ENCODE assay signal across 23 cellular contexts in genomic region chr9:132753593-132753880, GRCh38.
"Had no signal": no experiment of that assay in that cellular context is flagged by ENCODE, and none has a peak within 500 bp of the region (broad histone marks: within the 10 kb centered on the region; RNA-seq: fewer than 3 reads in every experiment).

No MANE protein-coding gene starts in this region.

- H3K4me2 ChIP-seq: hepatocyte had no signal

- H3K27ac ChIP-seq: brain microvascular endothelial cell, gastroesophageal sphincter, hepatocyte, right lobe of liver, skin epidermis had no signal

- H3K27me3 Mint-ChIP-seq: stimulated activated memory B cell treated with anti-CD40 and anti-IgM and Interleukin-4, amounts not matched to agents 10 μg/mL and 1 μg/mL and 100 μg/mL, for 72 hours had no signal

- H3K4me3 Mint-ChIP-seq: activated B cell treated with CpG ODN at 0.5 μM for 24 hours; activated CD8-positive, alpha-beta T cell treated with anti-CD3 and anti-CD28 coated beads, Interleukin-2, amount 10 ng/mL, durations not matched to agents 7 days and 5 days; activated naive CD4-positive, alpha-beta T cell treated with anti-CD3 and anti-CD28 coated beads, Interleukin-2, amount 10 ng/mL, durations not matched to agents 7 days and 5 days; activated naive CD8-positive, alpha-beta T cell treated with anti-CD3 and anti-CD28 coated beads, Interleukin-2, amount 10 ng/mL, durations not matched to agents 7 days and 5 days; mesothelial cell of epicardium; naive thymus-derived CD4-positive, alpha-beta T cell; stimulated activated memory B cell treated with anti-CD40 and anti-IgM and Interleukin-4, amounts not matched to agents 10 μg/mL and 1 μg/mL and 100 μg/mL, for 72 hours; stimulated activated naive CD8-positive, alpha-beta T cell treated with anti-CD3 and anti-CD28 coated beads, Interleukin-15, amount 100 ng/mL, for 72 hours; T-cell; T-helper 2 cell treated with Interferon-gamma antibody and Interleukin-4, amounts not matched to agents 5 μg/mL and 100 μg/mL, for 36 hours; type B pancreatic cell had no signal

- H3K27ac Mint-ChIP-seq: activated B cell treated with CpG ODN at 0.5 μM for 24 hours; activated CD8-positive, alpha-beta T cell treated with anti-CD3 and anti-CD28 coated beads, Interleukin-2, amount 10 ng/mL, durations not matched to agents 7 days and 5 days; activated naive CD4-positive, alpha-beta T cell treated with anti-CD3 and anti-CD28 coated beads, Interleukin-2, amount 10 ng/mL, durations not matched to agents 7 days and 5 days; activated naive CD8-positive, alpha-beta T cell treated with anti-CD3 and anti-CD28 coated beads, Interleukin-2, amount 10 ng/mL, durations not matched to agents 7 days and 5 days; mesothelial cell of epicardium; naive thymus-derived CD4-positive, alpha-beta T cell; progenitor cell of endocrine pancreas; stimulated activated memory B cell treated with anti-CD40 and anti-IgM and Interleukin-4, amounts not matched to agents 10 μg/mL and 1 μg/mL and 100 μg/mL, for 72 hours; stimulated activated naive CD8-positive, alpha-beta T cell treated with anti-CD3 and anti-CD28 coated beads, Interleukin-15, amount 100 ng/mL, for 72 hours; T-cell; T-helper 2 cell treated with Interferon-gamma antibody and Interleukin-4, amounts not matched to agents 5 μg/mL and 100 μg/mL, for 36 hours; type B pancreatic cell had no signal

- H3K4me1 Mint-ChIP-seq: activated B cell treated with CpG ODN at 0.5 μM for 24 hours; activated naive CD4-positive, alpha-beta T cell treated with anti-CD3 and anti-CD28 coated beads, Interleukin-2, amount 10 ng/mL, durations not matched to agents 7 days and 5 days; activated naive CD8-positive, alpha-beta T cell treated with anti-CD3 and anti-CD28 coated beads, Interleukin-2, amount 10 ng/mL, durations not matched to agents 7 days and 5 days; naive thymus-derived CD4-positive, alpha-beta T cell; stimulated activated memory B cell treated with anti-CD40 and anti-IgM and Interleukin-4, amounts not matched to agents 10 μg/mL and 1 μg/mL and 100 μg/mL, for 72 hours; stimulated activated naive CD8-positive, alpha-beta T cell treated with anti-CD3 and anti-CD28 coated beads, Interleukin-15, amount 100 ng/mL, for 72 hours; T-cell had no signal

- DNase-seq: activated B cell treated with CpG ODN at 0.5 μM for 24 hours; activated CD8-positive, alpha-beta T cell treated with anti-CD3 and anti-CD28 coated beads, Interleukin-2, amount 10 ng/mL, durations not matched to agents 7 days and 5 days; activated gamma-delta T cell; activated naive CD4-positive, alpha-beta T cell treated with anti-CD3 and anti-CD28 coated beads, Interleukin-2, amount 10 ng/mL, durations not matched to agents 7 days and 5 days; activated naive CD8-positive, alpha-beta T cell treated with anti-CD3 and anti-CD28 coated beads, Interleukin-2, amount 10 ng/mL, durations not matched to agents 7 days and 5 days; brain microvascular endothelial cell; caudate nucleus; dermis blood vessel endothelial cell; effector CD4-positive, alpha-beta T cell; naive thymus-derived CD4-positive, alpha-beta T cell; stimulated activated CD4-positive, alpha-beta T cell treated with anti-CD3 and anti-CD28 coated beads, Interleukin-4, amount 100 ng/mL, for 4 hours; stimulated activated CD8-positive, alpha-beta memory T cell treated with anti-CD3 and anti-CD28 coated beads, Interleukin-4, amount 100 ng/mL, for 48 hours; stimulated activated naive CD8-positive, alpha-beta T cell treated with anti-CD3 and anti-CD28 coated beads, Interleukin-15, amount 100 ng/mL, for 72 hours had no signal

- H3K36me3 Mint-ChIP-seq: activated naive CD4-positive, alpha-beta T cell treated with anti-CD3 and anti-CD28 coated beads, Interleukin-2, amount 10 ng/mL, durations not matched to agents 7 days and 5 days; activated naive CD8-positive, alpha-beta T cell treated with anti-CD3 and anti-CD28 coated beads, Interleukin-2, amount 10 ng/mL, durations not matched to agents 7 days and 5 days; mesothelial cell of epicardium; naive thymus-derived CD4-positive, alpha-beta T cell; stimulated activated memory B cell treated with anti-CD40 and anti-IgM and Interleukin-4, amounts not matched to agents 10 μg/mL and 1 μg/mL and 100 μg/mL, for 72 hours; T-cell; type B pancreatic cell had no signal

- ATAC-seq: activated CD8-positive, alpha-beta T cell treated with anti-CD3 and anti-CD28 coated beads, Interleukin-2, amount 10 ng/mL, durations not matched to agents 7 days and 5 days; gastroesophageal sphincter; naive thymus-derived CD4-positive, alpha-beta T cell; right lobe of liver; stimulated activated memory B cell treated with anti-CD40 and anti-IgM and Interleukin-4, amounts not matched to agents 10 μg/mL and 1 μg/mL and 100 μg/mL, for 72 hours; stimulated activated naive CD8-positive, alpha-beta T cell treated with anti-CD3 and anti-CD28 coated beads, Interleukin-15, amount 100 ng/mL, for 72 hours; T-cell had no signal

- H3K36me3 ChIP-seq: brain microvascular endothelial cell, gastroesophageal sphincter, right lobe of liver had no signal

- H3K9me3 ChIP-seq: gastroesophageal sphincter, right lobe of liver had no signal

- H3K4me3 ChIP-seq: gastroesophageal sphincter, hepatocyte, right lobe of liver, skin epidermis had no signal

- H2AFZ ChIP-seq: hepatocyte had no signal

- H3K27me3 ChIP-seq: brain microvascular endothelial cell, hepatocyte, right lobe of liver had no signal

- H3K9me3 Mint-ChIP-seq: activated B cell treated with CpG ODN at 0.5 μM for 24 hours; activated naive CD4-positive, alpha-beta T cell treated with anti-CD3 and anti-CD28 coated beads, Interleukin-2, amount 10 ng/mL, durations not matched to agents 7 days and 5 days; activated naive CD8-positive, alpha-beta T cell treated with anti-CD3 and anti-CD28 coated beads, Interleukin-2, amount 10 ng/mL, durations not matched to agents 7 days and 5 days; mesothelial cell of epicardium; naive thymus-derived CD4-positive, alpha-beta T cell; stimulated activated memory B cell treated with anti-CD40 and anti-IgM and Interleukin-4, amounts not matched to agents 10 μg/mL and 1 μg/mL and 100 μg/mL, for 72 hours; stimulated activated naive CD8-positive, alpha-beta T cell treated with anti-CD3 and anti-CD28 coated beads, Interleukin-15, amount 100 ng/mL, for 72 hours; T-cell; T-helper 2 cell treated with Interferon-gamma antibody and Interleukin-4, amounts not matched to agents 5 μg/mL and 100 μg/mL, for 36 hours; type B pancreatic cell had no signal

- H3K79me2 ChIP-seq: hepatocyte had no signal

- H3K4me1 ChIP-seq: gastroesophageal sphincter, right lobe of liver had no signal
